Comparison of ENCODE assay signal across 9 cellular contexts in genomic region chr4:1330761-1331590, GRCh38.
A peak's percentile ranks its signal among the peaks of the same experiment; 100 is the strongest.
DNase-seq lines count a peak whose midpoint lies in the region; ATAC-seq lines count a peak whose summit lies in the region.
"Had no signal": no experiment of that assay in that cellular context is flagged by ENCODE, and none has a peak within 500 bp of the region (broad histone marks: within the 10 kb centered on the region; RNA-seq: fewer than 3 reads in every experiment).

No MANE protein-coding gene starts in this region.

- ATAC-seq in GM18861 (IDR thresholded peaks at IDR 0.05; ENCODE audit: unreplicated experiment) (no peak), GM19467 (IDR thresholded peaks at IDR 0.05; ENCODE audit: unreplicated experiment) (no peak)

- DNase-seq in CD1c-positive myeloid dendritic cell (ENCODE audit: extremely low spot score) (peak; percentile 4), SKM-1 (lab: John Stamatoyannopoulos, UW; ENCODE audit: unreplicated experiment) (no peak), kidney tubule cell (ENCODE audit: low spot score) (no peak)
- DNase-seq in activated CD4-positive, alpha-beta T cell treated with anti-CD3 and anti-CD28 coated beads for 4 hours: peak; percentile 52 to 65
- DNase-seq in activated naive CD8-positive, alpha-beta T cell treated with anti-CD3 and anti-CD28 coated beads, Interleukin-2, amount 50 U/mL, for 16 hours (ENCODE audit: low read depth, low spot score): peak; percentile 16
- peak; percentile 24 for DNase-seq in stimulated activated CD4-positive, alpha-beta T cell treated with anti-CD3 and anti-CD28 coated beads, Interleukin-12 subunit alpha, Interleukin-12 subunit beta, amount 100 ng/mL, for 4 hours
- DNase-seq: glutamatergic neuron had no signal

Comparison
In these comparisons a context has a peak if more than half of its experiments do, and no peak if none do; other contexts are left out.
1. DNase-seq: peak in CD1c-positive myeloid dendritic cell (single experiment), activated CD4-positive, alpha-beta T cell treated with anti-CD3 and anti-CD28 coated beads for 4 hours (2 of 2), activated naive CD8-positive, alpha-beta T cell treated with anti-CD3 and anti-CD28 coated beads, Interleukin-2, amount 50 U/mL, for 16 hours (single experiment) and stimulated activated CD4-positive, alpha-beta T cell treated with anti-CD3 and anti-CD28 coated beads, Interleukin-12 subunit alpha, Interleukin-12 subunit beta, amount 100 ng/mL, for 4 hours (single experiment); none in SKM-1 (single experiment) and kidney tubule cell (single experiment).